1 cellular context compared by ENCODE assay signal in the genomic region with DNA sequence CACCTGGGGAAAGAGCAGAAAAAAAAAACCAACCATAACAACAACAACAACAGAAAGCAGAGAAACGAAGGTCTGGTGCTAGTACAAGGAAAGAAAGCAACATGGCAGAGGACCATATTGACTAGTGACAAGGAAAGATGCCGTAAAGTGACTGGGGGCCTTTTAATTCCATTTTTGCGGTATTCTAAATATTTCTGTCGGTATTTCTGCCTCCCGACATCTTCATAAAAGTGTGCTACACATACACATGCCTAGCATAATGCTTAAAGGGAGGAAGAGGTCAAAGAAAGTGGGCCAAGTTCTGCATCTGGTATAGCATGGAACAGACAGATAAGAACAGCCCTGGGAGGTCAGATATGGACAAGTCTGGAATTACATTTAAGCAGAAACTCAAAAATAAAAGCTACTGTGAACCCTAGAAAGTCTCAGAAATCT.
TF ChIP-seq lines count a peak whose summit lies in the region.

No MANE protein-coding gene starts in this region.

TF ChIP-seq in K562, 482 proteins besides CTCF, POLR2A, EP300 and RAD21 (continued from another document and continues in another):
- TF ChIP-seq, protein P1, sequence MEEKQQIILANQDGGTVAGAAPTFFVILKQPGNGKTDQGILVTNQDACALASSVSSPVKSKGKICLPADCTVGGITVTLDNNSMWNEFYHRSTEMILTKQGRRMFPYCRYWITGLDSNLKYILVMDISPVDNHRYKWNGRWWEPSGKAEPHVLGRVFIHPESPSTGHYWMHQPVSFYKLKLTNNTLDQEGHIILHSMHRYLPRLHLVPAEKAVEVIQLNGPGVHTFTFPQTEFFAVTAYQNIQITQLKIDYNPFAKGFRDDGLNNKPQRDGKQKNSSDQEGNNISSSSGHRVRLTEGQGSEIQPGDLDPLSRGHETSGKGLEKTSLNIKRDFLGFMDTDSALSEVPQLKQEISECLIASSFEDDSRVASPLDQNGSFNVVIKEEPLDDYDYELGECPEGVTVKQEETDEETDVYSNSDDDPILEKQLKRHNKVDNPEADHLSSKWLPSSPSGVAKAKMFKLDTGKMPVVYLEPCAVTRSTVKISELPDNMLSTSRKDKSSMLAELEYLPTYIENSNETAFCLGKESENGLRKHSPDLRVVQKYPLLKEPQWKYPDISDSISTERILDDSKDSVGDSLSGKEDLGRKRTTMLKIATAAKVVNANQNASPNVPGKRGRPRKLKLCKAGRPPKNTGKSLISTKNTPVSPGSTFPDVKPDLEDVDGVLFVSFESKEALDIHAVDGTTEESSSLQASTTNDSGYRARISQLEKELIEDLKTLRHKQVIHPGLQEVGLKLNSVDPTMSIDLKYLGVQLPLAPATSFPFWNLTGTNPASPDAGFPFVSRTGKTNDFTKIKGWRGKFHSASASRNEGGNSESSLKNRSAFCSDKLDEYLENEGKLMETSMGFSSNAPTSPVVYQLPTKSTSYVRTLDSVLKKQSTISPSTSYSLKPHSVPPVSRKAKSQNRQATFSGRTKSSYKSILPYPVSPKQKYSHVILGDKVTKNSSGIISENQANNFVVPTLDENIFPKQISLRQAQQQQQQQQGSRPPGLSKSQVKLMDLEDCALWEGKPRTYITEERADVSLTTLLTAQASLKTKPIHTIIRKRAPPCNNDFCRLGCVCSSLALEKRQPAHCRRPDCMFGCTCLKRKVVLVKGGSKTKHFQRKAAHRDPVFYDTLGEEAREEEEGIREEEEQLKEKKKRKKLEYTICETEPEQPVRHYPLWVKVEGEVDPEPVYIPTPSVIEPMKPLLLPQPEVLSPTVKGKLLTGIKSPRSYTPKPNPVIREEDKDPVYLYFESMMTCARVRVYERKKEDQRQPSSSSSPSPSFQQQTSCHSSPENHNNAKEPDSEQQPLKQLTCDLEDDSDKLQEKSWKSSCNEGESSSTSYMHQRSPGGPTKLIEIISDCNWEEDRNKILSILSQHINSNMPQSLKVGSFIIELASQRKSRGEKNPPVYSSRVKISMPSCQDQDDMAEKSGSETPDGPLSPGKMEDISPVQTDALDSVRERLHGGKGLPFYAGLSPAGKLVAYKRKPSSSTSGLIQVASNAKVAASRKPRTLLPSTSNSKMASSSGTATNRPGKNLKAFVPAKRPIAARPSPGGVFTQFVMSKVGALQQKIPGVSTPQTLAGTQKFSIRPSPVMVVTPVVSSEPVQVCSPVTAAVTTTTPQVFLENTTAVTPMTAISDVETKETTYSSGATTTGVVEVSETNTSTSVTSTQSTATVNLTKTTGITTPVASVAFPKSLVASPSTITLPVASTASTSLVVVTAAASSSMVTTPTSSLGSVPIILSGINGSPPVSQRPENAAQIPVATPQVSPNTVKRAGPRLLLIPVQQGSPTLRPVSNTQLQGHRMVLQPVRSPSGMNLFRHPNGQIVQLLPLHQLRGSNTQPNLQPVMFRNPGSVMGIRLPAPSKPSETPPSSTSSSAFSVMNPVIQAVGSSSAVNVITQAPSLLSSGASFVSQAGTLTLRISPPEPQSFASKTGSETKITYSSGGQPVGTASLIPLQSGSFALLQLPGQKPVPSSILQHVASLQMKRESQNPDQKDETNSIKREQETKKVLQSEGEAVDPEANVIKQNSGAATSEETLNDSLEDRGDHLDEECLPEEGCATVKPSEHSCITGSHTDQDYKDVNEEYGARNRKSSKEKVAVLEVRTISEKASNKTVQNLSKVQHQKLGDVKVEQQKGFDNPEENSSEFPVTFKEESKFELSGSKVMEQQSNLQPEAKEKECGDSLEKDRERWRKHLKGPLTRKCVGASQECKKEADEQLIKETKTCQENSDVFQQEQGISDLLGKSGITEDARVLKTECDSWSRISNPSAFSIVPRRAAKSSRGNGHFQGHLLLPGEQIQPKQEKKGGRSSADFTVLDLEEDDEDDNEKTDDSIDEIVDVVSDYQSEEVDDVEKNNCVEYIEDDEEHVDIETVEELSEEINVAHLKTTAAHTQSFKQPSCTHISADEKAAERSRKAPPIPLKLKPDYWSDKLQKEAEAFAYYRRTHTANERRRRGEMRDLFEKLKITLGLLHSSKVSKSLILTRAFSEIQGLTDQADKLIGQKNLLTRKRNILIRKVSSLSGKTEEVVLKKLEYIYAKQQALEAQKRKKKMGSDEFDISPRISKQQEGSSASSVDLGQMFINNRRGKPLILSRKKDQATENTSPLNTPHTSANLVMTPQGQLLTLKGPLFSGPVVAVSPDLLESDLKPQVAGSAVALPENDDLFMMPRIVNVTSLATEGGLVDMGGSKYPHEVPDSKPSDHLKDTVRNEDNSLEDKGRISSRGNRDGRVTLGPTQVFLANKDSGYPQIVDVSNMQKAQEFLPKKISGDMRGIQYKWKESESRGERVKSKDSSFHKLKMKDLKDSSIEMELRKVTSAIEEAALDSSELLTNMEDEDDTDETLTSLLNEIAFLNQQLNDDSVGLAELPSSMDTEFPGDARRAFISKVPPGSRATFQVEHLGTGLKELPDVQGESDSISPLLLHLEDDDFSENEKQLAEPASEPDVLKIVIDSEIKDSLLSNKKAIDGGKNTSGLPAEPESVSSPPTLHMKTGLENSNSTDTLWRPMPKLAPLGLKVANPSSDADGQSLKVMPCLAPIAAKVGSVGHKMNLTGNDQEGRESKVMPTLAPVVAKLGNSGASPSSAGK (IDR thresholded peaks at IDR 0.05) = peak; percentile 84
- TF ChIP-seq, protein P2, sequence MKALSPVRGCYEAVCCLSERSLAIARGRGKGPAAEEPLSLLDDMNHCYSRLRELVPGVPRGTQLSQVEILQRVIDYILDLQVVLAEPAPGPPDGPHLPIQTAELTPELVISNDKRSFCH (CRISPR knock-in tag; IDR thresholded peaks at IDR 0.05) = no peak
- TF ChIP-seq, protein P2 (tag; IDR thresholded peaks at IDR 0.05) = no peak
- TF ChIP-seq CBFA2T2 (conservative IDR thresholded peaks at IDR 0.05) (peak; percentile 92), TAF9B (IDR thresholded peaks at IDR 0.05; ENCODE audit: partially characterized antibody) (no peak), BCL6 (CRISPR knock-in tag; IDR thresholded peaks at IDR 0.05) (no peak), ZBTB17 (CRISPR knock-in tag; IDR thresholded peaks at IDR 0.05) (no peak), ZNF133 (CRISPR knock-in tag; IDR thresholded peaks at IDR 0.05) (no peak), POLR2B (IDR thresholded peaks at IDR 0.05; ENCODE audit: low read depth, partially characterized antibody) (no peak), TAF1 (IDR thresholded peaks at IDR 0.05; ENCODE audit: control insufficient read depth, extremely low read depth, insufficient read depth, low read length, severe bottlenecking) (no peak), KLF6 (CRISPR knock-in tag; IDR thresholded peaks at IDR 0.05; ENCODE audit: borderline replicate concordance) (no peak), RBM25 (IDR thresholded peaks at IDR 0.05; ENCODE audit: low read depth, low read length, severe bottlenecking) (no peak), CHD2 (IDR thresholded peaks at IDR 0.05; ENCODE audit: low read depth, low read length) (no peak), POU5F1 (IDR thresholded peaks at IDR 0.05; ENCODE audit: borderline replicate concordance, low read depth, low read length, partially characterized antibody) (no peak), ZNF217 (CRISPR knock-in tag; IDR thresholded peaks at IDR 0.05) (no peak), HMGN3 (IDR thresholded peaks at IDR 0.05; ENCODE audit: borderline replicate concordance, extremely low read depth, insufficient read length, low read depth, low read length) (peak; percentile 60), ZNF197 (CRISPR knock-in tag; IDR thresholded peaks at IDR 0.05; ENCODE audit: low read depth) (no peak), BRF1 (IDR thresholded peaks at IDR 0.05; ENCODE audit: borderline replicate concordance, extremely low read depth, insufficient read length) (no peak), MTA2 (IDR thresholded peaks at IDR 0.05; ENCODE audit: low read depth) (peak; percentile 88), ZNF589 (CRISPR knock-in tag; IDR thresholded peaks at IDR 0.05; ENCODE audit: low read depth) (no peak), STAG1 (CRISPR knock-in tag; IDR thresholded peaks at IDR 0.05; ENCODE audit: borderline replicate concordance) (no peak), ZNF134 (CRISPR knock-in tag; conservative IDR thresholded peaks at IDR 0.05) (no peak), NFATC3 (IDR thresholded peaks at IDR 0.05) (no peak), ZNF586 (CRISPR knock-in tag; conservative IDR thresholded peaks at IDR 0.05) (no peak)
- TF ChIP-seq, protein P3, sequence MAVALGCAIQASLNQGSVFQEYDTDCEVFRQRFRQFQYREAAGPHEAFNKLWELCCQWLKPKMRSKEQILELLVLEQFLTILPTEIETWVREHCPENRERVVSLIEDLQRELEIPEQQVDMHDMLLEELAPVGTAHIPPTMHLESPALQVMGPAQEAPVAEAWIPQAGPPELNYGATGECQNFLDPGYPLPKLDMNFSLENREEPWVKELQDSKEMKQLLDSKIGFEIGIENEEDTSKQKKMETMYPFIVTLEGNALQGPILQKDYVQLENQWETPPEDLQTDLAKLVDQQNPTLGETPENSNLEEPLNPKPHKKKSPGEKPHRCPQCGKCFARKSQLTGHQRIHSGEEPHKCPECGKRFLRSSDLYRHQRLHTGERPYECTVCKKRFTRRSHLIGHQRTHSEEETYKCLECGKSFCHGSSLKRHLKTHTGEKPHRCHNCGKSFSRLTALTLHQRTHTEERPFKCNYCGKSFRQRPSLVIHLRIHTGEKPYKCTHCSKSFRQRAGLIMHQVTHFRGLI (CRISPR knock-in tag; IDR thresholded peaks at IDR 0.05) = no peak
- TF ChIP-seq, protein P4, sequence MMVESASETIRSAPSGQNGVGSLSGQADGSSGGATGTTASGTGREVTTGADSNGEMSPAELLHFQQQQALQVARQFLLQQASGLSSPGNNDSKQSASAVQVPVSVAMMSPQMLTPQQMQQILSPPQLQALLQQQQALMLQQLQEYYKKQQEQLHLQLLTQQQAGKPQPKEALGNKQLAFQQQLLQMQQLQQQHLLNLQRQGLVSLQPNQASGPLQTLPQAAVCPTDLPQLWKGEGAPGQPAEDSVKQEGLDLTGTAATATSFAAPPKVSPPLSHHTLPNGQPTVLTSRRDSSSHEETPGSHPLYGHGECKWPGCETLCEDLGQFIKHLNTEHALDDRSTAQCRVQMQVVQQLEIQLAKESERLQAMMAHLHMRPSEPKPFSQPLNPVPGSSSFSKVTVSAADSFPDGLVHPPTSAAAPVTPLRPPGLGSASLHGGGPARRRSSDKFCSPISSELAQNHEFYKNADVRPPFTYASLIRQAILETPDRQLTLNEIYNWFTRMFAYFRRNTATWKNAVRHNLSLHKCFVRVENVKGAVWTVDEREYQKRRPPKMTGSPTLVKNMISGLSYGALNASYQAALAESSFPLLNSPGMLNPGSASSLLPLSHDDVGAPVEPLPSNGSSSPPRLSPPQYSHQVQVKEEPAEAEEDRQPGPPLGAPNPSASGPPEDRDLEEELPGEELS (CRISPR knock-in tag; IDR thresholded peaks at IDR 0.05; ENCODE audit: borderline replicate concordance) = no peak
- TF ChIP-seq, protein P5, sequence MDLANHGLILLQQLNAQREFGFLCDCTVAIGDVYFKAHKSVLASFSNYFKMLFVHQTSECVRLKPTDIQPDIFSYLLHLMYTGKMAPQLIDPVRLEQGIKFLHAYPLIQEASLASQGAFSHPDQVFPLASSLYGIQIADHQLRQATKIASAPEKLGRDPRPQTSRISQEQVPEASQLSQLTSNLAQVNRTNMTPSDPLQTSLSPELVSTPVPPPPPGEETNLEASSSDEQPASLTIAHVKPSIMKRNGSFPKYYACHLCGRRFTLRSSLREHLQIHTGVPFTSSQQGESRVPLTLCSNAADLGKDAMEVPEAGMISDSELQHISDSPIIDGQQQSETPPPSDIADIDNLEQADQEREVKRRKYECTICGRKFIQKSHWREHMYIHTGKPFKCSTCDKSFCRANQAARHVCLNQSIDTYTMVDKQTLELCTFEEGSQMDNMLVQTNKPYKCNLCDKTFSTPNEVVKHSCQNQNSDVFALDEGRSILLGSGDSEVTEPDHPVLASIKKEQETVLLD (IDR thresholded peaks at IDR 0.05) = no peak
- TF ChIP-seq, protein P6, sequence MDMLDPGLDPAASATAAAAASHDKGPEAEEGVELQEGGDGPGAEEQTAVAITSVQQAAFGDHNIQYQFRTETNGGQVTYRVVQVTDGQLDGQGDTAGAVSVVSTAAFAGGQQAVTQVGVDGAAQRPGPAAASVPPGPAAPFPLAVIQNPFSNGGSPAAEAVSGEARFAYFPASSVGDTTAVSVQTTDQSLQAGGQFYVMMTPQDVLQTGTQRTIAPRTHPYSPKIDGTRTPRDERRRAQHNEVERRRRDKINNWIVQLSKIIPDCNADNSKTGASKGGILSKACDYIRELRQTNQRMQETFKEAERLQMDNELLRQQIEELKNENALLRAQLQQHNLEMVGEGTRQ (CRISPR knock-in tag; IDR thresholded peaks at IDR 0.05) = no peak
- TF ChIP-seq, protein P7, sequence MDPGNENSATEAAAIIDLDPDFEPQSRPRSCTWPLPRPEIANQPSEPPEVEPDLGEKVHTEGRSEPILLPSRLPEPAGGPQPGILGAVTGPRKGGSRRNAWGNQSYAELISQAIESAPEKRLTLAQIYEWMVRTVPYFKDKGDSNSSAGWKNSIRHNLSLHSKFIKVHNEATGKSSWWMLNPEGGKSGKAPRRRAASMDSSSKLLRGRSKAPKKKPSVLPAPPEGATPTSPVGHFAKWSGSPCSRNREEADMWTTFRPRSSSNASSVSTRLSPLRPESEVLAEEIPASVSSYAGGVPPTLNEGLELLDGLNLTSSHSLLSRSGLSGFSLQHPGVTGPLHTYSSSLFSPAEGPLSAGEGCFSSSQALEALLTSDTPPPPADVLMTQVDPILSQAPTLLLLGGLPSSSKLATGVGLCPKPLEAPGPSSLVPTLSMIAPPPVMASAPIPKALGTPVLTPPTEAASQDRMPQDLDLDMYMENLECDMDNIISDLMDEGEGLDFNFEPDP (CRISPR knock-in tag; IDR thresholded peaks at IDR 0.05) = no peak
- TF ChIP-seq, protein P8, sequence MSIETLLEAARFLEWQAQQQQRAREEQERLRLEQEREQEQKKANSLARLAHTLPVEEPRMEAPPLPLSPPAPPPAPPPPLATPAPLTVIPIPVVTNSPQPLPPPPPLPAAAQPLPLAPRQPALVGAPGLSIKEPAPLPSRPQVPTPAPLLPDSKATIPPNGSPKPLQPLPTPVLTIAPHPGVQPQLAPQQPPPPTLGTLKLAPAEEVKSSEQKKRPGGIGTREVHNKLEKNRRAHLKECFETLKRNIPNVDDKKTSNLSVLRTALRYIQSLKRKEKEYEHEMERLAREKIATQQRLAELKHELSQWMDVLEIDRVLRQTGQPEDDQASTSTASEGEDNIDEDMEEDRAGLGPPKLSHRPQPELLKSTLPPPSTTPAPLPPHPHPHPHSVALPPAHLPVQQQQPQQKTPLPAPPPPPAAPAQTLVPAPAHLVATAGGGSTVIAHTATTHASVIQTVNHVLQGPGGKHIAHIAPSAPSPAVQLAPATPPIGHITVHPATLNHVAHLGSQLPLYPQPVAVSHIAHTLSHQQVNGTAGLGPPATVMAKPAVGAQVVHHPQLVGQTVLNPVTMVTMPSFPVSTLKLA (conservative IDR thresholded peaks at IDR 0.05) = peak in 1 of 2 experiments; percentile 64; a peak in 2 of 4 replicates
